In genomic region chr14:85273099-85273677, GRCh38 we compare ENCODE assay signal across 26 cellular contexts.
DNase-seq lines count a peak whose midpoint lies in the region; ATAC-seq and TF ChIP-seq lines count a peak whose summit lies in the region.
"Had no signal": no experiment of that assay in that cellular context is flagged by ENCODE, and none has a peak within 500 bp of the region (broad histone marks: within the 10 kb centered on the region; RNA-seq: fewer than 3 reads in every experiment).

No MANE protein-coding gene starts in this region.

- no peak overlapping the region for H3K27ac Mint-ChIP-seq in HFFc6
- H3K27ac Mint-ChIP-seq in MCF 10A (ENCODE audit: low read depth, unreplicated experiment), result no peak overlapping the region
- H3K27ac Mint-ChIP-seq: activated CD4-positive, alpha-beta T cell treated with anti-CD3 and anti-CD28 coated beads for 36 hours; activated naive CD4-positive, alpha-beta T cell treated with anti-CD3 and anti-CD28 coated beads for 36 hours had no signal

- H3K9me3 Mint-ChIP-seq in HFFc6, result no peaks in the 10 kb centered on the region
- H3K9me3 Mint-ChIP-seq in MCF 10A (ENCODE audit: unreplicated experiment), result no peaks in the 10 kb centered on the region
- H3K9me3 Mint-ChIP-seq: neural crest cell had no signal

- CTCF ChIA-PET in MCF 10A (lab: Yijun Ruan, JAX), result interaction anchor here (0.6 kb wide), 1 partner anchor 256 kb away, joined by 3 read pairs; no protein-coding TSS in a partner anchor

- H3K27me3 Mint-ChIP-seq in HFFc6 (ENCODE audit: insufficient read depth), result no peaks in the 10 kb centered on the region
- no peaks in the 10 kb centered on the region for H3K27me3 Mint-ChIP-seq in MCF 10A (ENCODE audit: insufficient read depth, unreplicated experiment)
- H3K27me3 Mint-ChIP-seq: activated CD4-positive, alpha-beta T cell treated with anti-CD3 and anti-CD28 coated beads for 36 hours had no signal

- H3K9me3 ChIP-seq in hepatocyte (ENCODE audit: low read depth), result no peaks in the 10 kb centered on the region
- no peaks in the 10 kb centered on the region for H3K9me3 ChIP-seq in smooth muscle cell (replicated peaks; ENCODE audit: low read depth)
- H3K9me3 ChIP-seq: heart right ventricle, mucosa of descending colon, psoas muscle, tibial artery had no signal

- H3K36me3 ChIP-seq in hepatocyte (replicated peaks; ENCODE audit: insufficient read depth, low read depth) (no peaks in the 10 kb centered on the region), smooth muscle cell (ENCODE audit: low read depth) (no peaks in the 10 kb centered on the region)
- H3K36me3 ChIP-seq: heart right ventricle, tibial artery had no signal

- no peaks in the 10 kb centered on the region for H3K27me3 ChIP-seq in hepatocyte
- H3K27me3 ChIP-seq in smooth muscle cell (ENCODE audit: low read depth), result no peaks in the 10 kb centered on the region
- H3K27me3 ChIP-seq: heart right ventricle, tibial artery had no signal

- H3K4me2 ChIP-seq in hepatocyte, result peak overlapping the region; percentile 19
- H3K4me2 ChIP-seq in smooth muscle cell, result no peak overlapping the region
- H3K4me2 ChIP-seq: PC-9 had no signal

- intact Hi-C loops in MCF 10A (cut with micrococcal nuclease), result no loop called here

- H4K20me1 ChIP-seq in hepatocyte (ENCODE audit: insufficient read depth, poor library complexity, severe bottlenecking) (no peaks in the 10 kb centered on the region), smooth muscle cell (ENCODE audit: low read depth) (no peaks in the 10 kb centered on the region)

- H3K27ac ChIP-seq in coronary artery, result no peak overlapping the region
- H3K27ac ChIP-seq in hepatocyte, result no peak overlapping the region
- no peak overlapping the region for H3K27ac ChIP-seq in smooth muscle cell (ENCODE audit: low read depth)
- H3K27ac ChIP-seq: PC-9, psoas muscle, tibial artery had no signal

- peaks cover 9% of the 10 kb centered on the region for H3K4me1 Mint-ChIP-seq in HFFc6 (ENCODE audit: low read depth)
- no peaks in the 10 kb centered on the region for H3K4me1 Mint-ChIP-seq in MCF 10A (ENCODE audit: insufficient read depth, unreplicated experiment)
- H3K4me1 Mint-ChIP-seq: activated CD4-positive, alpha-beta T cell treated with anti-CD3 and anti-CD28 coated beads for 36 hours; neural crest cell had no signal

- 55% methylated on average over 5 of the region's 5 CpGs for WGBS in hepatocyte (ENCODE audit: low lambda C conversion rate, missing lambda C conversion rate)
- 82% methylated on average over 5 of the region's 5 CpGs for WGBS in smooth muscle cell (ENCODE audit: low lambda C conversion rate)

- H3K4me3 Mint-ChIP-seq in HFFc6, result peak overlapping the region; percentile 61; the same call in 1 of the 2 replicates
- H3K4me3 Mint-ChIP-seq in MCF 10A (ENCODE audit: unreplicated experiment), result no peak overlapping the region
- H3K4me3 Mint-ChIP-seq: activated CD4-positive, alpha-beta T cell treated with anti-CD3 and anti-CD28 coated beads for 36 hours; activated naive CD4-positive, alpha-beta T cell treated with anti-CD3 and anti-CD28 coated beads for 36 hours; neural crest cell had no signal

- H3K9ac ChIP-seq in smooth muscle cell (ENCODE audit: low read depth), result no peak overlapping the region

- ATAC-seq in HG02623 (IDR thresholded peaks at IDR 0.05; ENCODE audit: unreplicated experiment), result no peak
- ATAC-seq in GM18505 (IDR thresholded peaks at IDR 0.05; ENCODE audit: unreplicated experiment), result no peak
- ATAC-seq: activated CD4-positive, alpha-beta T cell treated with anti-CD3 and anti-CD28 coated beads for 36 hours; left lobe of liver; mucosa of descending colon; psoas muscle; stimulated activated naive CD8-positive, alpha-beta T cell treated with anti-CD3 and anti-CD28 coated beads, Interleukin-15, Interleukin-2, amounts not matched to agents 100 U/mL and 50 U/mL, for 24 hours had no signal

- H3F3A ChIP-seq in smooth muscle cell (ENCODE audit: low read depth), result no peaks in the 10 kb centered on the region

- no TSS peak for BruUV-seq in MCF 10A (replicated peaks; lab: Mats Ljungman, UMichigan)

- no peak for TF ChIP-seq POLR2A in GM18505 (IDR thresholded peaks at IDR 0.05; ENCODE audit: borderline replicate concordance, extremely low read depth, insufficient read depth, insufficient read length)

- DNase-seq in HFFc6, result no peak
- no peak for DNase-seq in coronary artery (ENCODE audit: low spot score)
- no peak for DNase-seq in hepatocyte (ENCODE audit: low spot score)
- no peak for DNase-seq in smooth muscle cell (lab: John Stamatoyannopoulos, UW; ENCODE audit: unreplicated experiment)
- DNase-seq in MCF 10A (ENCODE audit: unreplicated experiment), result no peak
- DNase-seq: activated CD4-positive, alpha-beta T cell treated with anti-CD3 and anti-CD28 coated beads for 36 hours; activated naive CD4-positive, alpha-beta T cell treated with anti-CD3 and anti-CD28 coated beads for 36 hours; activated T-cell treated with anti-CD3 and anti-CD28 coated beads, Interleukin-2, amount 50 U/mL, for 48 hours; AML-193; aorta; DMS79; effector CD4-positive, alpha-beta T cell; heart right ventricle; Kasumi-1; mucosa of descending colon; NCI-H187; PC-9; psoas muscle; SIG-M5; stimulated activated CD4-positive, alpha-beta T cell treated with anti-CD3 and anti-CD28 coated beads, Interleukin-2, amount 100 ng/mL, for 48 hours; stimulated activated naive CD8-positive, alpha-beta T cell treated with anti-CD3 and anti-CD28 coated beads, Interleukin-15, Interleukin-2, amounts not matched to agents 100 U/mL and 50 U/mL, for 24 hours; tibial artery had no signal

- no peaks in the 10 kb centered on the region for H3K4me1 ChIP-seq in hepatocyte (ENCODE audit: insufficient read depth)
- no peaks in the 10 kb centered on the region for H3K4me1 ChIP-seq in smooth muscle cell (ENCODE audit: low read depth)
- H3K4me1 ChIP-seq: psoas muscle, tibial artery had no signal

- no peaks in the 10 kb centered on the region for H3K79me2 ChIP-seq in hepatocyte
- no peaks in the 10 kb centered on the region for H3K79me2 ChIP-seq in smooth muscle cell (ENCODE audit: low read depth)

- no peaks in the 10 kb centered on the region for H3K36me3 Mint-ChIP-seq in HFFc6 (ENCODE audit: low read depth)
- no peaks in the 10 kb centered on the region for H3K36me3 Mint-ChIP-seq in MCF 10A (ENCODE audit: insufficient read depth, unreplicated experiment)

- no peaks in the 10 kb centered on the region for H3K9me2 ChIP-seq in hepatocyte (replicated peaks; ENCODE audit: insufficient read depth)

- TF ChIP-seq CTCF in HFFc6 (IDR thresholded peaks at IDR 0.05) (no peak), coronary artery (IDR thresholded peaks at IDR 0.05) (no peak), hepatocyte (IDR thresholded peaks at IDR 0.05; ENCODE audit: poor library complexity) (no peak), smooth muscle cell (IDR thresholded peaks at IDR 0.05; ENCODE audit: borderline replicate concordance, insufficient read depth, poor library complexity, severe bottlenecking) (no peak), MCF 10A (IDR thresholded peaks at IDR 0.05; ENCODE audit: unreplicated experiment) (no peak)

- POLR2A ChIA-PET in MCF 10A (lab: Yijun Ruan, JAX), result interaction anchor here (0.9 kb wide), 1 partner anchor 9 kb away, joined by 3 read pairs; no protein-coding TSS in a partner anchor

- H3K4me3 ChIP-seq in coronary artery, result peak overlapping the region; percentile 48
- no peak overlapping the region for H3K4me3 ChIP-seq in hepatocyte
- H3K4me3 ChIP-seq in smooth muscle cell, result no peak overlapping the region
- H3K4me3 ChIP-seq: mucosa of descending colon, PC-9, psoas muscle, tibial artery had no signal

- no peak overlapping the region for H2AFZ ChIP-seq in hepatocyte
- H2AFZ ChIP-seq in smooth muscle cell (ENCODE audit: low read depth), result peak overlapping the region; percentile 23
- H2AFZ ChIP-seq: PC-9 had no signal
